In genomic region chr3:63709576-63709975, GRCh38 we compare ENCODE assay signal across 32 cellular contexts. TPM values are rescaled to one million over a fixed set of nuclear protein-coding genes. Genes with fewer than 3 reads are reported as not detected.
"Had no signal": no experiment of that assay in that cellular context is flagged by ENCODE, and none has a peak within 500 bp of the region (broad histone marks: within the 10 kb centered on the region; RNA-seq: fewer than 3 reads in every experiment).

No MANE protein-coding gene starts in this region.

- H3K27me3 ChIP-seq: ascending aorta, cardiac muscle cell had no signal

- FAIRE-seq: bronchial epithelial cell, TTC549 had no signal

- H3K27ac ChIP-seq: ascending aorta, cardiac muscle cell, VCaP had no signal

- DNase-seq: activated B cell treated with CpG ODN at 0.5 μM for 24 hours; activated CD4-positive, alpha-beta memory T cell treated with anti-CD3 and anti-CD28 coated beads, Interleukin-2, amount 10 ng/mL, durations not matched to agents 7 days and 5 days; activated CD4-positive, alpha-beta T cell treated with anti-CD3 and anti-CD28 coated beads for 4 hours; activated CD4-positive, alpha-beta T cell treated with anti-CD3 and anti-CD28 coated beads, Interleukin-2, amount 10 ng/mL, durations not matched to agents 24 days and 14 days; activated CD4-positive, alpha-beta T cell treated with anti-CD3 and anti-CD28 coated beads, Interleukin-2, amount 50 U/mL, for 1 hour; activated CD4-positive, alpha-beta T cell treated with anti-CD3 and anti-CD28 coated beads, Interleukin-2, amount 50 U/mL, for 48 hours; activated CD4-positive, CD25-positive, alpha-beta regulatory T cell treated with anti-CD3 and anti-CD28 coated beads, Interleukin-2, amount 50 U/mL, for 72 hours; activated CD8-positive, alpha-beta memory T cell treated with anti-CD3 and anti-CD28 coated beads for 24 hours; activated CD8-positive, alpha-beta memory T cell treated with anti-CD3 and anti-CD28 coated beads, Interleukin-2, amount 10 ng/mL, durations not matched to agents 7 days and 5 days; activated CD8-positive, alpha-beta memory T cell treated with anti-CD3 and anti-CD28 coated beads, Interleukin-2, amount 50 U/mL, for 48 hours; activated CD8-positive, alpha-beta T cell treated with anti-CD3 and anti-CD28 coated beads, Interleukin-2, amount 10 ng/mL, durations not matched to agents 7 days and 5 days; activated effector memory CD4-positive, alpha-beta T cell treated with Interleukin-2 at 50 U/mL for 16 hours; activated gamma-delta T cell; activated naive CD4-positive, alpha-beta T cell treated with anti-CD3 and anti-CD28 coated beads, Interleukin-2, amount 10 ng/mL, durations not matched to agents 7 days and 5 days; activated naive CD4-positive, alpha-beta T cell treated with Interleukin-2 at 50 U/mL for 16 hours; activated naive CD8-positive, alpha-beta T cell treated with anti-CD3 and anti-CD28 coated beads, Interleukin-2, amount 10 ng/mL, durations not matched to agents 7 days and 5 days; activated naive CD8-positive, alpha-beta T cell treated with anti-CD3 and anti-CD28 coated beads, Interleukin-2, amount 50 U/mL, for 24 hours; activated T-cell treated with anti-CD3 and anti-CD28 coated beads, Interleukin-2, amount 50 U/mL, for 24 hours; activated T-cell treated with anti-CD3 and anti-CD28 coated beads, Interleukin-2, amount 50 U/mL, for 48 hours; amygdala; anterior cingulate cortex; caudate nucleus; cerebellar nuclear complex; T-helper 2 cell; T-helper 9 cell had no signal

- H3K4me1 ChIP-seq: ascending aorta had no signal

- H3K4me3 ChIP-seq: ascending aorta, cardiac muscle cell had no signal

- H3K36me3 ChIP-seq: ascending aorta, cardiac muscle cell had no signal

- H3K9me3 ChIP-seq: ascending aorta had no signal

RNA-seq across cellular contexts. Expression of gene SNTN, which starts 57.1 kb away (rescaled TPM):
- total RNA-seq: activated B cell treated with CpG ODN at 0.5 μM for 24 hours; activated CD4-positive, alpha-beta memory T cell treated with anti-CD3 and anti-CD28 coated beads, Interleukin-2, amount 10 ng/mL, durations not matched to agents 7 days and 5 days; activated CD4-positive, alpha-beta T cell treated with anti-CD3 and anti-CD28 coated beads, Interleukin-2, amount 10 ng/mL, durations not matched to agents 24 days and 14 days; activated CD8-positive, alpha-beta memory T cell treated with anti-CD3 and anti-CD28 coated beads, Interleukin-2, amount 10 ng/mL, durations not matched to agents 7 days and 5 days; activated CD8-positive, alpha-beta T cell treated with anti-CD3 and anti-CD28 coated beads, Interleukin-2, amount 10 ng/mL, durations not matched to agents 7 days and 5 days; activated naive CD8-positive, alpha-beta T cell treated with anti-CD3 and anti-CD28 coated beads, Interleukin-2, amount 10 ng/mL, durations not matched to agents 7 days and 5 days; activated T-helper 2 cell treated with anti-CD3 and anti-CD28 coated beads, Interferon-gamma antibody, Interleukin-2, Interleukin-4, amounts not matched to agents 10 μg/mL and 5 μg/mL and 100 μg/mL, durations not matched to agents 14 hours and 24 hours and 36 hours; ascending aorta; bronchial epithelial cell; chondrocyte had no signal
- polyA plus RNA-seq: cardiac muscle cell had no signal
